In the genomic region with DNA sequence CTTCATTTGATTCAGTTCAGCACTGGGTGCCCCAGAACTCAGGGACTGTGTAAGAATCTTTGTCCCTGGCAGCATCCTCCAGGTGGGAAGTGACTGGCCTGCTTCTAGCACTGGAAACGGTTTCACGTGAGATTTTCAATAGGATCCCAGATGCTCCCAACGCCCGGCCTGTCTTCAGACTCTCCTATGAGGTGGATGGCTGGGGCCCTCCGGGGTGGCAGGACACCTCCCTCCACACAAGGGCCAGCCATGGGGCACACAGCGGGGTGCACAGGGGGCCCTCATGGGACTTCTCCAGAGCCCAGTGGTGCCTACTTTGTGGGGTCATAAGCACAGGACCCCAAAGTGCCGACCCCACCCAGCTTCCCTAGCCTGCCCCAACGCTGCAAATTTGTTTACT, we compare ENCODE assay signal across 31 cellular contexts.
"Had no signal": no experiment of that assay in that cellular context is flagged by ENCODE, and none has a peak within 500 bp of the region (broad histone marks: within the 10 kb centered on the region; RNA-seq: fewer than 3 reads in every experiment).

No MANE protein-coding gene starts in this region.

- H3K9me3 ChIP-seq: body of pancreas, breast epithelium, MG63, Peyer's patch had no signal

- H3K36me3 ChIP-seq: breast epithelium, MG63, Peyer's patch, WERI-Rb-1 had no signal

- H3K4me3 ChIP-seq: body of pancreas, breast epithelium, MG63, Peyer's patch had no signal

- DNase-seq: activated CD4-positive, alpha-beta memory T cell treated with anti-CD3 and anti-CD28 coated beads, Interleukin-2, amount 10 ng/mL, durations not matched to agents 7 days and 5 days; activated CD4-positive, alpha-beta T cell treated with anti-CD3 and anti-CD28 coated beads for 1 hour; activated CD4-positive, alpha-beta T cell treated with anti-CD3 and anti-CD28 coated beads for 48 hours; activated CD4-positive, CD25-positive, alpha-beta regulatory T cell; activated CD8-positive, alpha-beta memory T cell treated with anti-CD3 and anti-CD28 coated beads for 24 hours; activated CD8-positive, alpha-beta memory T cell treated with anti-CD3 and anti-CD28 coated beads, Interleukin-2, amount 10 ng/mL, durations not matched to agents 7 days and 5 days; activated CD8-positive, alpha-beta memory T cell treated with anti-CD3 and anti-CD28 coated beads, Interleukin-2, amount 50 U/mL, for 48 hours; activated effector memory CD4-positive, alpha-beta T cell treated with Interleukin-2 at 50 U/mL for 16 hours; activated naive CD4-positive, alpha-beta T cell treated with anti-CD3 and anti-CD28 coated beads, Interleukin-2, amount 10 ng/mL, durations not matched to agents 7 days and 5 days; activated T-cell treated with anti-CD3 and anti-CD28 coated beads, Interleukin-2, amount 50 U/mL, for 48 hours; amniotic stem cell; Kasumi-1; KG1; MG63; NCI-H1048; NCI-H1436 treated with DMSO at 0.1 percent for 48 hours; NCI-H1694 treated with DMSO at 0.1 percent for 48 hours; NCI-H345; NCI-H526; NCI-H748 treated with DMSO at 0.1 percent for 48 hours; NK-92 treated with Interleukin-12 subunit alpha and Interleukin-12 subunit beta, amount 100 ng/mL, for 24 hours; PC-3; RPMI8226; SW 1271; T-helper 1 cell; T-helper 2 cell; T-helper 9 cell; WERI-Rb-1 had no signal

- H3K27ac ChIP-seq: body of pancreas, Peyer's patch, WERI-Rb-1 had no signal

- H3K4me1 ChIP-seq: body of pancreas, breast epithelium, Peyer's patch had no signal

- H3K27me3 ChIP-seq: body of pancreas, breast epithelium, MG63, Peyer's patch had no signal

- ATAC-seq: activated CD8-positive, alpha-beta memory T cell treated with anti-CD3 and anti-CD28 coated beads, Interleukin-2, amount 10 ng/mL, durations not matched to agents 7 days and 5 days; body of pancreas; PC-3 had no signal
